Comparison of ENCODE assay signal across 19 cellular contexts in genomic region chr2:59803586-59803985, GRCh38.
"Had no signal": no experiment of that assay in that cellular context is flagged by ENCODE, and none has a peak within 500 bp of the region (broad histone marks: within the 10 kb centered on the region; RNA-seq: fewer than 3 reads in every experiment).

No MANE protein-coding gene starts in this region.

- DNase-seq: occipital lobe; ovary; posterior cingulate gyrus; psoas muscle; right cardiac atrium; right lobe of liver; sigmoid colon; small intestine; stimulated activated CD4-positive, alpha-beta T cell treated with anti-CD3 and anti-CD28 coated beads, Interleukin-15, amount 100 ng/mL, for 24 hours; stimulated activated CD4-positive, alpha-beta T cell treated with anti-CD3 and anti-CD28 coated beads, Interleukin-2, amount 100 ng/mL, for 24 hours; stimulated activated CD4-positive, alpha-beta T cell treated with anti-CD3 and anti-CD28 coated beads, Interleukin-2, amount 100 ng/mL, for 48 hours; stimulated activated CD4-positive, alpha-beta T cell treated with anti-CD3 and anti-CD28 coated beads, Interleukin-4, amount 100 ng/mL, for 24 hours; stimulated activated naive B cell treated with anti-CD40 and anti-IgM and Interleukin-4, amounts not matched to agents 10 μg/mL and 1 μg/mL and 100 μg/mL, for 72 hours; stimulated activated naive CD4-positive, alpha-beta T cell treated with Interleukin-2 at 50 U/mL for 16 hours; stomach; thyroid gland; trophoblast cell; upper lobe of left lung had no signal

- ATAC-seq: psoas muscle; right cardiac atrium; right lobe of liver; stimulated activated effector memory CD8-positive, alpha-beta T cell treated with anti-CD3 and anti-CD28 coated beads, Interleukin-12 subunit alpha, Interleukin-12 subunit beta, amount 100 ng/mL, for 72 hours; stimulated activated naive B cell treated with anti-CD40 and anti-IgM and Interleukin-4, amounts not matched to agents 10 μg/mL and 1 μg/mL and 100 μg/mL, for 72 hours had no signal
